Comparison of ENCODE assay signal across 1 cellular context in genomic region chr2:172178035-172178434, GRCh38.
TF ChIP-seq lines count a peak whose summit lies in the region.

No MANE protein-coding gene starts in this region.

TF ChIP-seq in GM23338, 12 proteins besides CTCF, POLR2A, EP300 and RAD21 (continued from another document):
- TF ChIP-seq NANOG (IDR thresholded peaks at IDR 0.05; ENCODE audit: borderline replicate concordance) (no peak), CREB1 (CRISPR knock-in tag; IDR thresholded peaks at IDR 0.05; ENCODE audit: low read depth) (no peak), EZH2 (IDR thresholded peaks at IDR 0.05; ENCODE audit: low read depth, unreplicated experiment) (no peak)
TF ChIP-seq in GM23338: peak in this region for 0.
